Comparison of ENCODE assay signal across 8 cellular contexts in genomic region chr1:43763497-43763973, GRCh38. TPM values are rescaled to one million over a fixed set of nuclear protein-coding genes. Genes with fewer than 3 reads are reported as not detected.
DNase-seq lines count a peak whose midpoint lies in the region; ATAC-seq and TF ChIP-seq lines count a peak whose summit lies in the region.

No MANE protein-coding gene starts in this region.

- H3K9me3 Mint-ChIP-seq in activated T-helper 2 cell treated with anti-CD3 and anti-CD28 coated beads, Interferon-gamma antibody, Interleukin-2, Interleukin-4, amounts not matched to agents 10 μg/mL and 5 μg/mL and 100 μg/mL, durations not matched to agents 14 hours and 24 hours and 36 hours = no peaks in the 10 kb centered on the region
- no peaks in the 10 kb centered on the region for H3K9me3 Mint-ChIP-seq in type B pancreatic cell

- no peaks in the 10 kb centered on the region for H3K9me3 ChIP-seq in MG63

- TF ChIP-seq CTCF in foreskin keratinocyte (conservative IDR thresholded peaks at IDR 0.05) = peak; percentile 98
- peak; percentile 90 for TF ChIP-seq CTCF in type B pancreatic cell (conservative IDR thresholded peaks at IDR 0.05)

- no peak overlapping the region for H3K27ac ChIP-seq in foreskin keratinocyte

- DNase-seq in Daoy (ENCODE audit: low read depth) (peak; percentile 84), MG63 (peak; percentile 70), RPMI7951 (ENCODE audit: low read depth) (peak; percentile 85), foreskin keratinocyte (peak; percentile 69 to 85), nucleus accumbens (lab: John Stamatoyannopoulos, UW) (peak in 52 of 56 donors; percentile 8 to 86 (median 58)), type B pancreatic cell (ENCODE audit: extremely low spot score, unreplicated experiment) (peak; percentile 77)
- peak; percentile 24 for DNase-seq in activated T-helper 2 cell treated with anti-CD3 and anti-CD28 coated beads, Interferon-gamma antibody, Interleukin-2, Interleukin-4, amounts not matched to agents 10 μg/mL and 5 μg/mL and 100 μg/mL, durations not matched to agents 14 hours and 24 hours and 36 hours (ENCODE audit: low spot score)

- no peak overlapping the region for H3K4me3 Mint-ChIP-seq in activated T-helper 2 cell treated with anti-CD3 and anti-CD28 coated beads, Interferon-gamma antibody, Interleukin-2, Interleukin-4, amounts not matched to agents 10 μg/mL and 5 μg/mL and 100 μg/mL, durations not matched to agents 14 hours and 24 hours and 36 hours (ENCODE audit: low read depth)
- peak overlapping the region; percentile 21 for H3K4me3 Mint-ChIP-seq in type B pancreatic cell

- H3K36me3 ChIP-seq in MG63 = no peaks in the 10 kb centered on the region

- no peak overlapping the region for H3K4me3 ChIP-seq in MG63

- peaks cover 1% of the 10 kb centered on the region for H3K4me1 Mint-ChIP-seq in activated T-helper 2 cell treated with anti-CD3 and anti-CD28 coated beads, Interferon-gamma antibody, Interleukin-2, Interleukin-4, amounts not matched to agents 10 μg/mL and 5 μg/mL and 100 μg/mL, durations not matched to agents 14 hours and 24 hours and 36 hours (ENCODE audit: low read depth)
- peaks cover 13% of the 10 kb centered on the region for H3K4me1 Mint-ChIP-seq in type B pancreatic cell (ENCODE audit: unreplicated experiment)

- no peaks in the 10 kb centered on the region for H3K27me3 Mint-ChIP-seq in activated T-helper 2 cell treated with anti-CD3 and anti-CD28 coated beads, Interferon-gamma antibody, Interleukin-2, Interleukin-4, amounts not matched to agents 10 μg/mL and 5 μg/mL and 100 μg/mL, durations not matched to agents 14 hours and 24 hours and 36 hours (ENCODE audit: low read depth)
- H3K27me3 Mint-ChIP-seq in type B pancreatic cell = no peaks in the 10 kb centered on the region

- ATAC-seq in foreskin keratinocyte = peak; percentile 73
- ATAC-seq in GM18907 (IDR thresholded peaks at IDR 0.05; ENCODE audit: unreplicated experiment) = no peak

- no peaks in the 10 kb centered on the region for H3K27me3 ChIP-seq in MG63
- no peaks in the 10 kb centered on the region for H3K27me3 ChIP-seq in foreskin keratinocyte

- no peak overlapping the region for H3K27ac Mint-ChIP-seq in activated T-helper 2 cell treated with anti-CD3 and anti-CD28 coated beads, Interferon-gamma antibody, Interleukin-2, Interleukin-4, amounts not matched to agents 10 μg/mL and 5 μg/mL and 100 μg/mL, durations not matched to agents 14 hours and 24 hours and 36 hours
- H3K27ac Mint-ChIP-seq in type B pancreatic cell = no peak overlapping the region

- peaks cover 33% of the 10 kb centered on the region for H3K4me1 ChIP-seq in foreskin keratinocyte

- intact Hi-C loops in activated T-helper 2 cell treated with anti-CD3 and anti-CD28 coated beads, Interferon-gamma antibody, Interleukin-2, Interleukin-4, amounts not matched to agents 10 μg/mL and 5 μg/mL and 100 μg/mL, durations not matched to agents 14 hours and 24 hours and 36 hours (cut with micrococcal nuclease) = loop anchor here (1.0 to 2.0 kb wide), 3 partner anchors 171 to 267 kb away; partner anchors contain the start of gene SLC6A9

- no peaks in the 10 kb centered on the region for H3K36me3 Mint-ChIP-seq in activated T-helper 2 cell treated with anti-CD3 and anti-CD28 coated beads, Interferon-gamma antibody, Interleukin-2, Interleukin-4, amounts not matched to agents 10 μg/mL and 5 μg/mL and 100 μg/mL, durations not matched to agents 14 hours and 24 hours and 36 hours (ENCODE audit: low read depth)
- no peaks in the 10 kb centered on the region for H3K36me3 Mint-ChIP-seq in type B pancreatic cell

RNA-seq across cellular contexts. Expression of gene ST3GAL3, which starts 56.2 kb away (rescaled TPM):
- 13.0 and 15.8 TPM in 2 replicates for total RNA-seq in Daoy (2014; rRNA removed; shearing (Covaris generic))
- total RNA-seq in MG63 (2014; rRNA removed; shearing (Covaris generic); ENCODE audit: low replicate concordance) = 1.1 and 9.2 TPM in 2 replicates
- total RNA-seq in RPMI7951 (2014; rRNA removed; shearing (Covaris generic)) = 14.7 and 15.6 TPM in 2 replicates
- 22.0 and 26.1 TPM in 2 replicates for total RNA-seq in activated T-helper 2 cell treated with anti-CD3 and anti-CD28 coated beads, Interferon-gamma antibody, Interleukin-2, Interleukin-4, amounts not matched to agents 10 μg/mL and 5 μg/mL and 100 μg/mL, durations not matched to agents 14 hours and 24 hours and 36 hours
- 12.4 and 13.6 TPM in 2 replicates for total RNA-seq in foreskin keratinocyte
- 16.3 and 17.3 TPM in 2 replicates for polyA plus RNA-seq in foreskin keratinocyte
- total RNA-seq in type B pancreatic cell (ENCODE audit: low replicate concordance) = 6.4 and 24.4 TPM in 2 replicates

Comparison
In these comparisons a context has a peak if more than half of its experiments do, and no peak if none do; other contexts are left out.
1. DNase-seq: peak in every context shown above with its lines; median percentile 85 in RPMI7951; 84 in Daoy; 77 in foreskin keratinocyte; 77 in type B pancreatic cell; 70 in MG63; 58 in nucleus accumbens; 24 in activated T-helper 2 cell treated with anti-CD3 and anti-CD28 coated beads, Interferon-gamma antibody, Interleukin-2, Interleukin-4, amounts not matched to agents 10 μg/mL and 5 μg/mL and 100 μg/mL, durations not matched to agents 14 hours and 24 hours and 36 hours.